In the genomic region with DNA sequence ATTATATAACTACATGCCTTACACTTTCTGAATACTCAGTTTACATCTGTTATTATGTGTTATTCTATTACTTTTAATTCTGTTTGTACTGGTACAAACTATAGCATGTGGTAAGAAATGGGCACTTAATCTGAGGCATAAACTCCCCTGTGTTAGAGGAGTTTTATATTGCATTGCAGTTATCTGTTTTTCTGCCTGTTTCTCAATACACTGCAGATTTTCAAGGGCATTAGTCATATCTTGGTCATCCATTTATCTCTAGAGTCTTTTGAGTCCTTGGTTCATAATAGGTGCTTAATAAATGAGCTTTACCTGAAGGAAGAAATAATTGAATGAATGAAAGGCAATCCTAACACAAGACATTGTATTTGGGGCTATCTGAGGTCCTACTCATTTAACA, we compare ENCODE assay signal across 16 cellular contexts.
"Had no signal": no experiment of that assay in that cellular context is flagged by ENCODE, and none has a peak within 500 bp of the region (broad histone marks: within the 10 kb centered on the region; RNA-seq: fewer than 3 reads in every experiment).

No MANE protein-coding gene starts in this region.

- H3K4me1 ChIP-seq: gastrocnemius medialis, parathyroid adenoma, tibial artery, uterus had no signal

- ATAC-seq: activated CD8-positive, alpha-beta T cell treated with anti-CD3 and anti-CD28 coated beads, Interleukin-2, amount 10 ng/mL, durations not matched to agents 7 days and 5 days; effector memory CD8-positive, alpha-beta T cell; gastrocnemius medialis; stimulated activated effector memory CD8-positive, alpha-beta T cell treated with anti-CD3 and anti-CD28 coated beads, Interleukin-12 subunit alpha, Interleukin-12 subunit beta, amount 100 ng/mL, for 72 hours had no signal

- H3K4me3 ChIP-seq: gastrocnemius medialis, tibial artery, uterus had no signal

- H3K27ac ChIP-seq: gastrocnemius medialis, parathyroid adenoma, tibial artery, uterus, VCaP had no signal

- DNase-seq: activated CD4-positive, alpha-beta T cell treated with anti-CD3 and anti-CD28 coated beads for 4 hours; activated CD8-positive, alpha-beta memory T cell treated with anti-CD3 and anti-CD28 coated beads, Interleukin-2, amount 50 U/mL, for 48 hours; activated CD8-positive, alpha-beta T cell treated with anti-CD3 and anti-CD28 coated beads, Interleukin-2, amount 10 ng/mL, durations not matched to agents 7 days and 5 days; activated naive CD4-positive, alpha-beta T cell; central memory CD4-positive, alpha-beta T cell; effector memory CD8-positive, alpha-beta T cell; erythroblast; gastrocnemius medialis; kidney; retina; T-helper 9 cell; tibial artery; uterus had no signal

- H3K27me3 ChIP-seq: gastrocnemius medialis, tibial artery, uterus had no signal

- H3K9me3 ChIP-seq: gastrocnemius medialis, tibial artery, uterus had no signal

- H3K36me3 ChIP-seq: gastrocnemius medialis, tibial artery, uterus had no signal
